Comparison of ENCODE assay signal across 26 cellular contexts in the genomic region with DNA sequence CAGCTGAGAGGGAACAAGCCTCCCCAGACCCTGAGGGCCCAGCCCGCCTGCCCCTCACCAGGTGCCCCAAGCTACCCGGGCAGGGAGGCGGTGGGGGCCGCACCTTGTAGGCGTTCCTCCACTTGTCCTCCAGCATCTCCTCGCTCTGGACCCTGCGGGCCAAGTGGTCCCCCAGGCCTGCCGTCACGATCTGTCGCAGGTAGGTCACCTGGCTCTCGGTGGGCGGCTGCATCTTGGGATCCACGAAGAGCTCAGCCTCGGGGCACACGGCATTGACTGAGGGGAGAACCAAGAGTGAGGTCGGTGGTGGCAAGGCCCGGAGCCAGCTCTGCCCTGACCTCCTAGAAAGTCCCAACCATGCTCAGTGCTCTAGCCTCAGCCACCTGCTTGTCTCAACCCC. TPM values are rescaled to one million over a fixed set of nuclear protein-coding genes. Genes with fewer than 3 reads are reported as not detected.
DNase-seq lines count a peak whose midpoint lies in the region; ATAC-seq, FAIRE-seq and TF ChIP-seq lines count a peak whose summit lies in the region.
"Had no signal": no experiment of that assay in that cellular context is flagged by ENCODE, and none has a peak within 500 bp of the region (broad histone marks: within the 10 kb centered on the region; RNA-seq: fewer than 3 reads in every experiment).

No MANE protein-coding gene starts in this region.

- ATAC-seq in HepG2 (no peak), right lobe of liver (no peak), GM12878 (no peak)
- ATAC-seq: A549, HCT116, T-helper 17 cell had no signal

- H3K4me1 ChIP-seq in HepG2 (ENCODE audit: insufficient read depth, low read length) (no peaks in the 10 kb centered on the region), right lobe of liver (no peaks in the 10 kb centered on the region), GM12878 (ENCODE audit: control insufficient read depth, insufficient read depth, low read length) (no peaks in the 10 kb centered on the region), osteoblast (ENCODE audit: insufficient read depth, low read length) (no peaks in the 10 kb centered on the region)
- H3K4me1 ChIP-seq: A549 had no signal

- DNase-seq in HepG2 (ENCODE audit: low spot score): no peak
- DNase-seq in right lobe of liver: no peak
- peak; percentile 27 for DNase-seq in GM12891 (ENCODE audit: insufficient read length, low spot score)
- no peak for DNase-seq in GM12878 (ENCODE audit: low read depth, low spot score)
- peak; percentile 72 for DNase-seq in osteoblast (ENCODE audit: insufficient read length, low spot score, missing footprints)
- no peak for DNase-seq in SK-N-DZ (ENCODE audit: low spot score)
- DNase-seq in T-helper 2 cell: no peak
- no peak for DNase-seq in NCI-H510A (lab: John Stamatoyannopoulos, UW)
- DNase-seq: CD8-positive, alpha-beta memory T cell; DMS79 treated with DMSO at 0.1 percent for 48 hours; GF-D8; GOT3; Kasumi-1; NCI-H1092 treated with DMSO at 0.1 percent for 48 hours; NCI-H1436; NCI-H187; NCI-H2081 treated with DMSO at 0.1 percent for 48 hours; NCI-H2171; NCI-H524 treated with DMSO at 0.1 percent for 48 hours; NCI-H774; SHP77 treated with DMSO at 0.1 percent for 48 hours; T-helper 17 cell had no signal

- H3K9ac ChIP-seq in HepG2 (ENCODE audit: insufficient read depth, low read depth, low read length) (no peak overlapping the region), GM12878 (ENCODE audit: control insufficient read depth, insufficient read depth, low read length) (no peak overlapping the region)

- WGBS in HepG2 (ENCODE audit: low lambda C conversion rate): 97% methylated on average over 16 of the region's 17 CpGs
- no CpG with 5 or more reads among the region's 17 CpGs for whole genome bisulfite sequencing in right lobe of liver (ENCODE audit: insufficient coverage, low coverage, low lambda C conversion rate, missing lambda C conversion rate)
- 83% methylated on average over 17 of the region's 17 CpGs for WGBS in GM12878 (ENCODE audit: insufficient coverage, insufficient replicate concordance, low lambda C conversion rate, missing lambda C conversion rate)

- CTCF ChIA-PET in HepG2 (lab: Yijun Ruan, JAX; ENCODE audit: low intra/inter-chr PET ratio, low total read pairs): no interaction called here
- CTCF ChIA-PET in GM12878 (lab: Yijun Ruan, JAX): interaction anchor here (1.2 kb wide), 1 partner anchor 46 kb away, joined by 3 read pairs; no protein-coding TSS in a partner anchor

- no peaks in the 10 kb centered on the region for H3K9me3 ChIP-seq in HepG2 (ENCODE audit: low read length)
- no peaks in the 10 kb centered on the region for H3K9me3 ChIP-seq in right lobe of liver
- H3K9me3 ChIP-seq in GM12878 (replicated peaks; ENCODE audit: control insufficient read depth, insufficient read depth, low read length): no peaks in the 10 kb centered on the region
- H3K9me3 ChIP-seq in osteoblast (ENCODE audit: low read depth, low read length): no peaks in the 10 kb centered on the region
- H3K9me3 ChIP-seq: A549 had no signal

- H3K36me3 ChIP-seq in HepG2 (replicated peaks in 1 of 2; ENCODE audit: control insufficient read depth in 1 of 2, insufficient read depth in 2 of 2, low read length in 2 of 2) (peaks cover 21 to 61% of the 10 kb centered on the region in 2 experiments; a peak in 4 of 5 replicates), right lobe of liver (peaks cover 0 to 26% (median 3%) of the 10 kb centered on the region in 4 donors), GM12878 (ENCODE audit: control insufficient read depth in 2 of 2, insufficient read depth in 2 of 2, low read length in 1 of 2) (peaks cover 24 to 32% of the 10 kb centered on the region in 2 experiments), osteoblast (ENCODE audit: insufficient read depth, low read length) (peaks cover 34% of the 10 kb centered on the region)

- in situ Hi-C loops in HepG2 (cut with HindIII; ENCODE audit: extremely low pct_ligation_motif_present, low pct_unique_long_range_greater_than_20kb) (no loop called here), GM12878 (cut with MboI) (no loop called here)

- BruUV-seq in HepG2 (replicated peaks; lab: Mats Ljungman, UMichigan) (no TSS peak), GM12878 (replicated peaks; lab: Mats Ljungman, UMichigan) (no TSS peak)

- H3K79me2 ChIP-seq in HepG2 (ENCODE audit: insufficient read depth, low read length) (no peaks in the 10 kb centered on the region), GM12878 (ENCODE audit: control insufficient read depth, insufficient read depth, low read length) (no peaks in the 10 kb centered on the region), osteoblast (ENCODE audit: insufficient read depth, low read length) (no peaks in the 10 kb centered on the region)

- H3K4me2 ChIP-seq in HepG2 (ENCODE audit: low read depth, low read length): no peak overlapping the region
- H3K4me2 ChIP-seq in GM12878 (ENCODE audit: control insufficient read depth, insufficient read depth): no peak overlapping the region
- no peak overlapping the region for H3K4me2 ChIP-seq in osteoblast (ENCODE audit: insufficient read depth, low read length)
- H3K4me2 ChIP-seq: A549 had no signal

- TF ChIP-seq EP300 in HepG2 (IDR thresholded peaks at IDR 0.05; ENCODE audit: low read depth in 2 of 2, low read length in 2 of 2): no peak
- no peak for TF ChIP-seq EP300 in HepG2 (CRISPR knock-in tag; IDR thresholded peaks at IDR 0.05; ENCODE audit: borderline replicate concordance)
- TF ChIP-seq EP300 in GM12878 (IDR thresholded peaks at IDR 0.05; ENCODE audit: borderline replicate concordance in 1 of 2, control insufficient read depth in 1 of 2, low read depth in 2 of 2, low read length in 2 of 2): no peak

- intact Hi-C loops in HepG2 (cut with micrococcal nuclease; ENCODE audit: unreplicated experiment) (no loop called here), right lobe of liver (cut with DNase I) (no loop called here), GM12878 (cut with micrococcal nuclease; ENCODE audit: unreplicated experiment) (no loop called here)

- POLR2A ChIA-PET in HepG2 (lab: Yijun Ruan, JAX) (interaction anchor here (1.0 kb wide), 1 partner anchor 12 kb away, joined by 3 read pairs; no protein-coding TSS in a partner anchor), GM12878 (lab: Charles Lee) (interaction anchor here (0.8 kb wide), 1 partner anchor 12 kb away, joined by 4 read pairs; no protein-coding TSS in a partner anchor)

- H3K27ac ChIP-seq in HepG2 (ENCODE audit: extremely low read length, insufficient read depth, low read length) (no peak overlapping the region), right lobe of liver (no peak overlapping the region), GM12878 (ENCODE audit: control insufficient read depth, insufficient read depth) (no peak overlapping the region), osteoblast (ENCODE audit: low read depth, low read length) (no peak overlapping the region)
- H3K27ac ChIP-seq: A549, HL-60, SK-N-MC had no signal

- TF ChIP-seq POLR2A in HepG2 (IDR thresholded peaks at IDR 0.05; ENCODE audit: insufficient read depth in 1 of 2, low read depth in 2 of 2, low read length in 2 of 2) (no peak), right lobe of liver (IDR thresholded peaks at IDR 0.05) (no peak), GM12891 (IDR thresholded peaks at IDR 0.05; ENCODE audit: low read depth, low read length) (no peak), GM12878 (IDR thresholded peaks at IDR 0.05; ENCODE audit: low read depth, low read length) (peak; percentile 60)

- TF ChIP-seq CTCF in HepG2 (CRISPR knock-in tag; IDR thresholded peaks at IDR 0.05) (no peak), right lobe of liver (IDR thresholded peaks at IDR 0.05) (no peak), GM12878 (IDR thresholded peaks at IDR 0.05 in 2 of 3, conservative IDR thresholded peaks at IDR 0.05 in 1 of 3; ENCODE audit: control insufficient read depth in 2 of 3, extremely low read depth in 1 of 3, insufficient read depth in 1 of 3, low read depth in 3 of 3, low read length in 3 of 3) (no peak), osteoblast (IDR thresholded peaks at IDR 0.05; ENCODE audit: extremely low read depth, low read depth, low read length) (no peak)

- no peak for TF ChIP-seq RAD21 in HepG2 (CRISPR knock-in tag; IDR thresholded peaks at IDR 0.05)
- no peak for TF ChIP-seq RAD21 in GM12878 (IDR thresholded peaks at IDR 0.05; ENCODE audit: insufficient read depth, low read depth, low read length)

- H2AFZ ChIP-seq in HepG2 (ENCODE audit: low read length): no peak overlapping the region
- H2AFZ ChIP-seq in GM12878 (ENCODE audit: control insufficient read depth, low read depth, low read length): no peak overlapping the region
- H2AFZ ChIP-seq in osteoblast (ENCODE audit: low read length): no peak overlapping the region

- FAIRE-seq in HepG2 (lab: Jason Lieb, UNC): no peak
- no peak for FAIRE-seq in GM12891 (lab: Jason Lieb, UNC)
- FAIRE-seq in GM12878 (lab: Jason Lieb, UNC): no peak
- FAIRE-seq: A549 had no signal

- H4K20me1 ChIP-seq in HepG2 (ENCODE audit: insufficient read depth, low read length) (no peaks in the 10 kb centered on the region), GM12878 (ENCODE audit: control insufficient read depth, insufficient read depth) (no peaks in the 10 kb centered on the region), osteoblast (ENCODE audit: insufficient read depth, low read length) (no peaks in the 10 kb centered on the region)

- H3K4me3 ChIP-seq in HepG2 (replicated peaks in 1 of 3; ENCODE audit: insufficient read depth in 1 of 3, low read depth in 2 of 3, low read length in 3 of 3): no peak overlapping the region
- H3K4me3 ChIP-seq in right lobe of liver: no peak overlapping the region
- H3K4me3 ChIP-seq in GM12878: no peak overlapping the region
- H3K4me3 ChIP-seq in osteoblast (ENCODE audit: insufficient read depth, low read length): no peak overlapping the region
- H3K4me3 ChIP-seq: A549, SK-N-MC had no signal

- H3K27me3 ChIP-seq in HepG2 (ENCODE audit: control insufficient read depth in 1 of 2, insufficient read depth in 2 of 2, low read length in 2 of 2) (no peaks in the 10 kb centered on the region), right lobe of liver (no peaks in the 10 kb centered on the region), GM12878 (replicated peaks in 1 of 2; ENCODE audit: control insufficient read depth in 2 of 2, insufficient read depth in 2 of 2, low read length in 1 of 2) (no peaks in the 10 kb centered on the region), osteoblast (ENCODE audit: insufficient read depth, low read length) (no peaks in the 10 kb centered on the region)

- SMC1A ChIA-PET in GM12878 (lab: Charles Lee; ENCODE audit: uncharacterized antibody, unreplicated experiment): no interaction called here

- RAD21 ChIA-PET in GM12878 (lab: Charles Lee; ENCODE audit: unreplicated experiment): no interaction called here

RNA-seq across cellular contexts. Expression of a gene that starts 36.6 kb away (rescaled TPM):
- total RNA-seq in HepG2 (2016; rRNA removed; fragmentation: Illumina TruSeq; extraction: Trizol): 19.4 and 20.9 TPM in 2 replicates
- 3.8 and 4.4 TPM in 2 replicates for total RNA-seq in HepG2 (2016; cell fraction: cytosol; rRNA removed; fragmentation: Illumina TruSeq; extraction: Trizol; ENCODE audit: low read depth)
- 14.2 and 21.8 TPM in 2 replicates for total RNA-seq in HepG2 (2016; cell fraction: insoluble cytoplasmic fraction; rRNA removed; fragmentation: Illumina TruSeq; extraction: Trizol)
- total RNA-seq in HepG2 (2016; cell fraction: membrane; rRNA removed; fragmentation: Illumina TruSeq; extraction: Trizol): 8.0 TPM in 2 replicates
- 18.7 and 19.6 TPM in 2 replicates for total RNA-seq in HepG2 (2016; cell fraction: nucleus; rRNA removed; fragmentation: Illumina TruSeq; extraction: Trizol)
- 6.0 and 7.6 TPM in 2 replicates for polyA plus RNA-seq in HepG2 (2011; rRNA removed)
- polyA plus RNA-seq in HepG2 (2011; cell fraction: cytosol; rRNA removed): 3.9 and 5.3 TPM in 2 replicates
- polyA plus RNA-seq in HepG2 (2011; cell fraction: nucleus; rRNA removed): 26.9 and 32.7 TPM in 2 replicates
- polyA plus RNA-seq in HepG2 (2012): 7.8 and 12.7 TPM in 2 replicates
- polyA plus RNA-seq in HepG2 (2016; cell fraction: cytosol; fragmentation: Illumina TruSeq; extraction: Trizol; ENCODE audit: low read depth): 1.3 TPM in 2 replicates
- 13.2 and 17.5 TPM in 2 replicates for polyA plus RNA-seq in HepG2 (2016; cell fraction: insoluble cytoplasmic fraction; fragmentation: Illumina TruSeq; extraction: Trizol; ENCODE audit: low read depth)
- 2.9 and 3.7 TPM in 2 replicates for polyA plus RNA-seq in HepG2 (2016; cell fraction: membrane; fragmentation: Illumina TruSeq; extraction: Trizol; ENCODE audit: low read depth)
- polyA plus RNA-seq in HepG2 (2016; cell fraction: nucleus; fragmentation: Illumina TruSeq; extraction: Trizol; ENCODE audit: insufficient read depth, low read depth): 36.0 and 38.0 TPM in 2 replicates
- 23.1 and 33.6 TPM in 2 replicates for polyA minus RNA-seq in HepG2 (2011; rRNA and poly(A)+ RNA removed; ENCODE audit: low replicate concordance)
- 9.8 and 11.1 TPM in 2 replicates for polyA minus RNA-seq in HepG2 (2011; cell fraction: cytosol; rRNA and poly(A)+ RNA removed)
- polyA minus RNA-seq in HepG2 (2011; cell fraction: nucleus; rRNA and poly(A)+ RNA removed): 11.6 and 13.4 TPM in 2 replicates
- total RNA-seq in right lobe of liver: 1 to 10 TPM; 5.2 to 8.7 (median 7.1) TPM
- 18.4 TPM for polyA plus RNA-seq in GM12891 (2012; ENCODE audit: low read depth, missing spikeins)
- total RNA-seq in GM12878 (2013; cell fraction: nucleolus; rRNA removed): 51.4 and 67.6 TPM in 2 replicates
- 29.0 and 32.5 TPM in 2 replicates for total RNA-seq in GM12878 (2014; rRNA removed)
- 12.8 and 15.5 TPM in 2 replicates for total RNA-seq in GM12878 (2014; rRNA removed; fragmentation: Illumina TruSeq; extraction: Trizol)
- total RNA-seq in GM12878 (2021): 40.7 and 45.5 TPM in 2 replicates
- 6.4 TPM for polyA plus RNA-seq in GM12878 (2011; ENCODE audit: low read depth)
- 4.4 and 11.8 TPM in 2 replicates for polyA plus RNA-seq in GM12878 (2011; rRNA removed)
- polyA plus RNA-seq in GM12878 (2011; cell fraction: cytosol; rRNA removed): 12.9 and 16.4 TPM in 2 replicates
- polyA plus RNA-seq in GM12878 (2011; cell fraction: nucleus; rRNA removed): 57.1 and 82.7 TPM in 2 replicates
- 16.8 and 20.4 TPM in 2 replicates for polyA plus RNA-seq in GM12878 (2012)
- 4.5 and 12.5 TPM in 2 replicates for polyA plus RNA-seq in GM12878 (2014; fragmentation: Illumina TruSeq; extraction: Trizol)
- under 1 TPM; 0.21 to 0.84 TPM for polyA plus RNA-seq in GM12878 (2014; fragmentation: Nextera tagmentation; extraction: Ambion mirVana)
- polyA plus RNA-seq in GM12878 (2014; rRNA removed): 24.3 and 28.5 TPM in 2 replicates
- 10 to 100 TPM; 29.9 to 31.5 TPM for polyA plus RNA-seq in GM12878 (2016; fragmentation: Nextera tagmentation; extraction: Ambion mirVana)
- 16.5 and 29.9 TPM in 2 replicates for polyA minus RNA-seq in GM12878 (2011; rRNA and poly(A)+ RNA removed)
- polyA minus RNA-seq in GM12878 (2011; cell fraction: cytosol; rRNA and poly(A)+ RNA removed): 13.2 and 14.7 TPM in 2 replicates
- polyA minus RNA-seq in GM12878 (2011; cell fraction: nucleus; rRNA and poly(A)+ RNA removed): 16.6 and 36.5 TPM in 2 replicates
- total RNA-seq in osteoblast: 14.1 and 16.6 TPM in 2 replicates
- polyA plus RNA-seq in SK-N-DZ (2014; cell fraction: cytosol; rRNA removed): 27.1 and 27.2 TPM in 2 replicates
- 29.1 and 34.6 TPM in 2 replicates for polyA plus RNA-seq in SK-N-DZ (2014; cell fraction: nucleus; rRNA removed)

RNA-seq across cellular contexts. Expression of a gene that starts 37.8 kb away (rescaled TPM):
- 805 and 1,167 TPM in 2 replicates for total RNA-seq in HepG2 (2016; rRNA removed; fragmentation: Illumina TruSeq; extraction: Trizol)
- total RNA-seq in HepG2 (2016; cell fraction: cytosol; rRNA removed; fragmentation: Illumina TruSeq; extraction: Trizol; ENCODE audit: low read depth): 330 and 384 TPM in 2 replicates
- total RNA-seq in HepG2 (2016; cell fraction: insoluble cytoplasmic fraction; rRNA removed; fragmentation: Illumina TruSeq; extraction: Trizol): 802 and 1,160 TPM in 2 replicates
- total RNA-seq in HepG2 (2016; cell fraction: membrane; rRNA removed; fragmentation: Illumina TruSeq; extraction: Trizol): 388 and 438 TPM in 2 replicates
- 473 and 495 TPM in 2 replicates for total RNA-seq in HepG2 (2016; cell fraction: nucleus; rRNA removed; fragmentation: Illumina TruSeq; extraction: Trizol)
- polyA plus RNA-seq in HepG2 (2011; rRNA removed): 1,432 and 1,529 TPM in 2 replicates
- polyA plus RNA-seq in HepG2 (2011; cell fraction: cytosol; rRNA removed): 1,350 and 1,708 TPM in 2 replicates
- polyA plus RNA-seq in HepG2 (2011; cell fraction: nucleus; rRNA removed): 541 and 721 TPM in 2 replicates
- 920 and 1,315 TPM in 2 replicates for polyA plus RNA-seq in HepG2 (2012)
- polyA plus RNA-seq in HepG2 (2016; cell fraction: cytosol; fragmentation: Illumina TruSeq; extraction: Trizol; ENCODE audit: low read depth): 299 and 343 TPM in 2 replicates
- 1,055 and 1,063 TPM in 2 replicates for polyA plus RNA-seq in HepG2 (2016; cell fraction: insoluble cytoplasmic fraction; fragmentation: Illumina TruSeq; extraction: Trizol; ENCODE audit: low read depth)
- polyA plus RNA-seq in HepG2 (2016; cell fraction: membrane; fragmentation: Illumina TruSeq; extraction: Trizol; ENCODE audit: low read depth): 279 and 340 TPM in 2 replicates
- 688 and 691 TPM in 2 replicates for polyA plus RNA-seq in HepG2 (2016; cell fraction: nucleus; fragmentation: Illumina TruSeq; extraction: Trizol; ENCODE audit: insufficient read depth, low read depth)
- 531 and 665 TPM in 2 replicates for polyA minus RNA-seq in HepG2 (2011; rRNA and poly(A)+ RNA removed; ENCODE audit: low replicate concordance)
- polyA minus RNA-seq in HepG2 (2011; cell fraction: cytosol; rRNA and poly(A)+ RNA removed): 412 and 617 TPM in 2 replicates
- polyA minus RNA-seq in HepG2 (2011; cell fraction: nucleus; rRNA and poly(A)+ RNA removed): 99.5 and 162 TPM in 2 replicates
- 1,000 to 10,000 TPM in 1 of 6 experiments, 100 to 1,000 TPM in 5; 390 to 1,023 (median 604) TPM for total RNA-seq in right lobe of liver
- 1,009 TPM for polyA plus RNA-seq in GM12891 (2012; ENCODE audit: low read depth, missing spikeins)
- 329 and 366 TPM in 2 replicates for total RNA-seq in GM12878 (2013; cell fraction: nucleolus; rRNA removed)
- total RNA-seq in GM12878 (2014; rRNA removed): 883 and 944 TPM in 2 replicates
- 816 and 821 TPM in 2 replicates for total RNA-seq in GM12878 (2014; rRNA removed; fragmentation: Illumina TruSeq; extraction: Trizol)
- 736 and 799 TPM in 2 replicates for total RNA-seq in GM12878 (2021)
- polyA plus RNA-seq in GM12878 (2011; ENCODE audit: low read depth): 1,550 TPM
- polyA plus RNA-seq in GM12878 (2011; rRNA removed): 1,270 and 1,666 TPM in 2 replicates
- polyA plus RNA-seq in GM12878 (2011; cell fraction: cytosol; rRNA removed): 1,638 and 1,774 TPM in 2 replicates
- polyA plus RNA-seq in GM12878 (2011; cell fraction: nucleus; rRNA removed): 1,319 and 1,377 TPM in 2 replicates
- 962 and 1,441 TPM in 2 replicates for polyA plus RNA-seq in GM12878 (2012)
- 973 and 1,123 TPM in 2 replicates for polyA plus RNA-seq in GM12878 (2014; fragmentation: Illumina TruSeq; extraction: Trizol)
- polyA plus RNA-seq in GM12878 (2014; fragmentation: Nextera tagmentation; extraction: Ambion mirVana): 1,000 to 10,000 TPM in 1 of 2 experiments, 100 to 1,000 TPM in 1; 785 to 1,214 TPM
- 610 and 653 TPM in 2 replicates for polyA plus RNA-seq in GM12878 (2014; rRNA removed)
- polyA plus RNA-seq in GM12878 (2016; fragmentation: Nextera tagmentation; extraction: Ambion mirVana): 100 to 1,000 TPM; 866 to 909 TPM
- 980 and 1,147 TPM in 2 replicates for polyA minus RNA-seq in GM12878 (2011; rRNA and poly(A)+ RNA removed)
- polyA minus RNA-seq in GM12878 (2011; cell fraction: cytosol; rRNA and poly(A)+ RNA removed): 232 and 279 TPM in 2 replicates
- polyA minus RNA-seq in GM12878 (2011; cell fraction: nucleus; rRNA and poly(A)+ RNA removed): 143 and 182 TPM in 2 replicates
- total RNA-seq in osteoblast: 1,904 and 1,975 TPM in 2 replicates
- 942 and 1,012 TPM in 2 replicates for polyA plus RNA-seq in SK-N-DZ (2014; cell fraction: cytosol; rRNA removed)
- polyA plus RNA-seq in SK-N-DZ (2014; cell fraction: nucleus; rRNA removed): 520 and 534 TPM in 2 replicates

RNA-seq across cellular contexts. Expression of a gene that starts 41.1 kb away (rescaled TPM):
- total RNA-seq in HepG2 (2016; rRNA removed; fragmentation: Illumina TruSeq; extraction: Trizol) (17.6 and 21.1 TPM in 2 replicates), right lobe of liver (10 to 100 TPM in 2 of 6 experiments, 1 to 10 TPM in 4; 4.7 to 11.4 (median 6.7) TPM), GM12878 (2014; rRNA removed) (29.3 and 31.7 TPM in 2 replicates), GM12878 (2014; rRNA removed; fragmentation: Illumina TruSeq; extraction: Trizol) (28.7 and 30.1 TPM in 2 replicates), GM12878 (2021) (33.3 and 37.0 TPM in 2 replicates), osteoblast (2.1 and 2.2 TPM in 2 replicates)
- 5.0 and 5.2 TPM in 2 replicates for total RNA-seq in HepG2 (2016; cell fraction: cytosol; rRNA removed; fragmentation: Illumina TruSeq; extraction: Trizol; ENCODE audit: low read depth)
- total RNA-seq in HepG2 (2016; cell fraction: insoluble cytoplasmic fraction; rRNA removed; fragmentation: Illumina TruSeq; extraction: Trizol): 16.5 and 21.3 TPM in 2 replicates
- 14.9 and 15.7 TPM in 2 replicates for total RNA-seq in HepG2 (2016; cell fraction: membrane; rRNA removed; fragmentation: Illumina TruSeq; extraction: Trizol)
- total RNA-seq in HepG2 (2016; cell fraction: nucleus; rRNA removed; fragmentation: Illumina TruSeq; extraction: Trizol): 15.9 and 20.4 TPM in 2 replicates
- polyA plus RNA-seq in HepG2 (2011; rRNA removed) (6.4 and 7.5 TPM in 2 replicates), GM12878 (2011; rRNA removed) (27.6 and 33.0 TPM in 2 replicates), GM12878 (2014; fragmentation: Illumina TruSeq; extraction: Trizol) (30.3 and 31.9 TPM in 2 replicates), GM12878 (2014; fragmentation: Nextera tagmentation; extraction: Ambion mirVana) (10 to 100 TPM; 15.1 to 22.6 TPM), GM12878 (2014; rRNA removed) (24.3 and 24.6 TPM in 2 replicates), GM12878 (2016; fragmentation: Nextera tagmentation; extraction: Ambion mirVana) (10 to 100 TPM; 11.5 to 33.5 TPM)
- polyA plus RNA-seq in HepG2 (2011; cell fraction: cytosol; rRNA removed): 6.3 and 6.6 TPM in 2 replicates
- 2.9 and 3.0 TPM in 2 replicates for polyA plus RNA-seq in HepG2 (2011; cell fraction: nucleus; rRNA removed)
- 6.1 and 7.2 TPM in 2 replicates for polyA plus RNA-seq in HepG2 (2012)
- polyA plus RNA-seq in HepG2 (2016; cell fraction: cytosol; fragmentation: Illumina TruSeq; extraction: Trizol; ENCODE audit: low read depth): 4.9 and 5.3 TPM in 2 replicates
- 13.2 and 14.3 TPM in 2 replicates for polyA plus RNA-seq in HepG2 (2016; cell fraction: insoluble cytoplasmic fraction; fragmentation: Illumina TruSeq; extraction: Trizol; ENCODE audit: low read depth)
- 9.2 TPM in 2 replicates for polyA plus RNA-seq in HepG2 (2016; cell fraction: membrane; fragmentation: Illumina TruSeq; extraction: Trizol; ENCODE audit: low read depth)
- 20.9 and 21.2 TPM in 2 replicates for polyA plus RNA-seq in HepG2 (2016; cell fraction: nucleus; fragmentation: Illumina TruSeq; extraction: Trizol; ENCODE audit: insufficient read depth, low read depth)
- polyA minus RNA-seq in HepG2 (2011; rRNA and poly(A)+ RNA removed; ENCODE audit: low replicate concordance): 14.9 and 34.8 TPM in 2 replicates
- 10.7 and 11.1 TPM in 2 replicates for polyA minus RNA-seq in HepG2 (2011; cell fraction: cytosol; rRNA and poly(A)+ RNA removed)
- polyA minus RNA-seq in HepG2 (2011; cell fraction: nucleus; rRNA and poly(A)+ RNA removed): 5.8 and 6.5 TPM in 2 replicates
- polyA plus RNA-seq in GM12891 (2012; ENCODE audit: low read depth, missing spikeins): 11.0 TPM
- total RNA-seq in GM12878 (2013; cell fraction: nucleolus; rRNA removed): 27.0 and 27.3 TPM in 2 replicates
- polyA plus RNA-seq in GM12878 (2011; ENCODE audit: low read depth): 8.5 TPM
- polyA plus RNA-seq in GM12878 (2011; cell fraction: cytosol; rRNA removed): 21.9 and 24.3 TPM in 2 replicates
- polyA plus RNA-seq in GM12878 (2011; cell fraction: nucleus; rRNA removed): 5.6 and 7.6 TPM in 2 replicates
- polyA plus RNA-seq in GM12878 (2012): 14.7 and 17.3 TPM in 2 replicates
- polyA minus RNA-seq in GM12878 (2011; rRNA and poly(A)+ RNA removed): 29.6 and 36.6 TPM in 2 replicates
- polyA minus RNA-seq in GM12878 (2011; cell fraction: cytosol; rRNA and poly(A)+ RNA removed): 18.6 and 20.7 TPM in 2 replicates
- polyA minus RNA-seq in GM12878 (2011; cell fraction: nucleus; rRNA and poly(A)+ RNA removed): 3.6 and 8.3 TPM in 2 replicates
- 21.7 and 25.6 TPM in 2 replicates for polyA plus RNA-seq in SK-N-DZ (2014; cell fraction: cytosol; rRNA removed)
- 7.5 and 8.1 TPM in 2 replicates for polyA plus RNA-seq in SK-N-DZ (2014; cell fraction: nucleus; rRNA removed)

Comparison
In these comparisons a context has a peak if more than half of its experiments do, and no peak if none do; other contexts are left out.
1. DNase-seq: peak in GM12891 (single experiment) and osteoblast (single experiment); none in HepG2 (single experiment), right lobe of liver (0 of 3), GM12878 (single experiment), SK-N-DZ (single experiment), T-helper 2 cell (0 of 5) and NCI-H510A (single experiment).